Comparison of ENCODE assay signal across 2 cellular contexts in genomic region chr17:15645561-15646312, GRCh38.
TF ChIP-seq lines count a peak whose summit lies in the region.
"Not testable (repeated sequence)": the region's sequence is repeated elsewhere in the genome, so short reads cannot be mapped to it uniquely, and the experiment has no call there.

No MANE protein-coding gene starts in this region.

TF ChIP-seq in SK-N-SH, 30 proteins besides CTCF, POLR2A, EP300 and RAD21:
- peak; percentile 24; the same call in 1 of the 2 replicates for TF ChIP-seq TCF12 (IDR thresholded peaks at IDR 0.05)

TF ChIP-seq in HepG2, 621 proteins besides CTCF, POLR2A, EP300 and RAD21:
- TF ChIP-seq NR2F6 (IDR thresholded peaks at IDR 0.05) (peak; percentile 59), PATZ1 (CRISPR knock-in tag; IDR thresholded peaks at IDR 0.05) (peak; percentile 37), RARA (CRISPR knock-in tag; IDR thresholded peaks at IDR 0.05) (0 out of 2 replicates have a peak, but pooled peaks have one; percentile 18)
- not testable (repeated sequence) for TF ChIP-seq NR2F6 (CRISPR knock-in tag; IDR thresholded peaks at IDR 0.05)
TF ChIP-seq in HepG2: peak in this region for 3; not testable (repeated sequence) for 618.
